In the genomic region with DNA sequence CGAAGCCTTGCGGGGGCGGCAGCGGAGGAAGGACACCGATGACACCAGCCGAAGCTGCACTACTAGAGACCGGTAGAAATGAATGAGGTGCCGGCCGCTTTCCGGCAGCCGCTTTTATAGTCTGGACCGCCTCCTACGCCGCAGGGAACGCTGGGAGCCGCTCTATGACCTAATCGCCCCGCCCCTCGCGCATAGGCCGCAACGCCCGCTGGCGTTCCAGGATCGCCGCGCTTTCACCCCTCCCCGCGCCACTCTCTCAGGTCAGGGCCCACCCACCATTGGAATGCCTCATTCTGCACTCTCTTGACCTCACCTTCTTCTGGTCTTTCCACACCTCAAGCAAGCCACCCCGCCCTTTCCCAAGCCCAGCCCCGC, we compare ENCODE assay signal across 8 cellular contexts. TPM values are rescaled to one million over a fixed set of nuclear protein-coding genes. Genes with fewer than 3 reads are reported as not detected.
A peak's percentile ranks its signal among the peaks of the same experiment; 100 is the strongest.
DNase-seq lines count a peak whose midpoint lies in the region; ATAC-seq and TF ChIP-seq lines count a peak whose summit lies in the region.

DDX5 (minus strand) TSS at position 89 of the 375 bp plus-strand sequence. CDS start 170 bp downstream, outside the sequence.

- H3K4me1 ChIP-seq in right atrium auricular region (peaks cover 0 to 54% of the 10 kb centered on the region in 2 donors), psoas muscle (peaks cover 48% of the 10 kb centered on the region), urinary bladder (ENCODE audit: insufficient read depth) (no peaks in the 10 kb centered on the region)

- ATAC-seq in HG02885 (IDR thresholded peaks at IDR 0.05; ENCODE audit: poor library complexity, unreplicated experiment): peak; percentile 68
- ATAC-seq in psoas muscle: peak; percentile 82 to 84 (median 83)

- H3K4me3 ChIP-seq in right atrium auricular region (peak within 1 kb of the TSS; percentile 93 to 100), psoas muscle (peak within 1 kb of the TSS; percentile 97), urinary bladder (ENCODE audit: low read depth, low read length) (peak within 1 kb of the TSS; percentile 91)

- peak; percentile 95 for DNase-seq in GM13977 (ENCODE audit: low spot score)
- DNase-seq in NCI-H187 treated with DMSO at 0.1 percent for 48 hours (lab: John Stamatoyannopoulos, UW): peak; percentile 92
- peak; percentile 92 to 99 (median 97) for DNase-seq in T-helper 2 cell
- peak; percentile 97 for DNase-seq in right atrium auricular region (ENCODE audit: low spot score)
- DNase-seq in psoas muscle: peak; percentile 98 to 99

- H3K36me3 ChIP-seq in right atrium auricular region (peaks cover 68% of the 10 kb centered on the region), psoas muscle (ENCODE audit: insufficient read depth in 1 of 2, low read depth in 1 of 2) (peaks cover 22 to 65% of the 10 kb centered on the region in 2 donors), urinary bladder (ENCODE audit: insufficient read depth) (peaks cover 4% of the 10 kb centered on the region)

- no peaks in the 10 kb centered on the region for H3K27me3 ChIP-seq in right atrium auricular region
- no peaks in the 10 kb centered on the region for H3K27me3 ChIP-seq in psoas muscle (ENCODE audit: insufficient read depth in 3 of 3, low read length in 2 of 3)

- intact Hi-C loops in psoas muscle (cut with DNase I): loop anchor here in 1 of 2 donors (5.0 kb wide), 2 partner anchors 84 to 679 kb away; partner anchors contain the start of genes FTSJ3 and PSMC5

- 0 to 1% (median 1%) methylated on average over 28 to 31 of the region's 31 CpGs for WGBS in psoas muscle, 3 donors
- WGBS in urinary bladder: under 1% methylated on average over 31 of the region's 31 CpGs

- H3K9me3 ChIP-seq in right atrium auricular region: no peaks in the 10 kb centered on the region
- H3K9me3 ChIP-seq in psoas muscle: no peaks in the 10 kb centered on the region

- in situ Hi-C loops in GM13977 (cut with MboI; ENCODE audit: low pct_unique_long_range_greater_than_20kb, low sequenced_read_pairs, unreplicated experiment): no loop called here

- TF ChIP-seq CTCF in GM13977 (IDR thresholded peaks at IDR 0.05; ENCODE audit: extremely low read depth, insufficient read depth, missing control alignments): no peak
- no peak for TF ChIP-seq CTCF in right atrium auricular region (IDR thresholded peaks at IDR 0.05)
- no peak for TF ChIP-seq CTCF in psoas muscle (IDR thresholded peaks at IDR 0.05)

- H3K27ac ChIP-seq in angular gyrus (ENCODE audit: low read depth, low read length): peak within 1 kb of the TSS; percentile 99
- H3K27ac ChIP-seq in right atrium auricular region: peak within 1 kb of the TSS; percentile 98 to 100
- peak within 1 kb of the TSS; percentile 100 for H3K27ac ChIP-seq in psoas muscle
- peak within 1 kb of the TSS; percentile 99 for H3K27ac ChIP-seq in urinary bladder (ENCODE audit: low read depth)

RNA-seq across cellular contexts. Expression of gene DDX5, which starts in this region (rescaled TPM):
- total RNA-seq in right atrium auricular region (100 to 1,000 TPM; 215 to 620 TPM), psoas muscle (100 to 1,000 TPM; 168 to 497 (median 345) TPM), urinary bladder (386 TPM)
- polyA plus RNA-seq in psoas muscle (100 to 1,000 TPM; 122 to 272 (median 135) TPM), urinary bladder (704 TPM)

Comparison
In these comparisons a context has a peak if more than half of its experiments do, and no peak if none do; other contexts are left out.
1. Peak in every context shown above with its lines: DNase-seq, ATAC-seq, H3K4me3 ChIP-seq and H3K27ac ChIP-seq.